8 cellular contexts compared by ENCODE assay signal in the genomic region with DNA sequence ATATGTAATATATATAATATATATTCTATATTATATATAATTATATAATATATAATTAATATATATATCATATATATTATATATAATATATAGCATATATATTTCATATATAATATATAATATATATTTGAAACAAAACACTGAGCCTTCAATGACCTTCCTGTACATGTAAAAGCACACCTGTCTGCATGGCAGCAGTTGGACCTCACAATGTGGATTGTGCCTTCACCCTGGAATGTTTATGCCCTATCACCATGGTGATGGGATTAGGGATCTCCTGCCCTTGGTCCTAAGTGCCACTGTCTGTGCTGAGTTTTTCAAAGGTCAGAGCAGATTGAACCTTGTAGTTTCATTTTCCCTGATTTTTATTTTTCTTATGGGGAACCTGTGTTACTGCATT.
DNase-seq lines count a peak whose midpoint lies in the region; ATAC-seq and TF ChIP-seq lines count a peak whose summit lies in the region.
"Not testable (repeated sequence)": the region's sequence is repeated elsewhere in the genome, so short reads cannot be mapped to it uniquely, and the experiment has no call there.

No MANE protein-coding gene starts in this region.

- POLR2A ChIA-PET in WTC11 (lab: Charles Lee): not testable (repeated sequence)

- H3K27ac ChIP-seq in upper lobe of left lung: not testable (repeated sequence)

- H3K36me3 ChIP-seq in upper lobe of left lung: not testable (repeated sequence)

- H3K4me1 ChIP-seq in upper lobe of left lung: not testable (repeated sequence)

- H3K36me3 Mint-ChIP-seq in WTC11: peaks cover 38% of the 10 kb centered on the region

- ATAC-seq in GM19025 (IDR thresholded peaks at IDR 0.05; ENCODE audit: low read depth, unreplicated experiment) (peak; percentile 23), GM21619 (IDR thresholded peaks at IDR 0.05; ENCODE audit: unreplicated experiment) (peak; percentile 29), HG03280 (IDR thresholded peaks at IDR 0.05; ENCODE audit: unreplicated experiment) (peak; percentile 25), Right ventricle myocardium inferior (peak; percentile 56), left lobe of liver (peak; percentile 53), sciatic nerve (peak; percentile 48), upper lobe of left lung (ENCODE audit: low FRiP score in 2 of 2) (peak; percentile 50 to 73)
- not testable (repeated sequence) for ATAC-seq in WTC11

- not testable (repeated sequence) for TF ChIP-seq POLR2A in upper lobe of left lung (IDR thresholded peaks at IDR 0.05)

- not testable (repeated sequence) for H3K4me1 Mint-ChIP-seq in WTC11

- H3K4me3 ChIP-seq in upper lobe of left lung: not testable (repeated sequence)

- not testable (repeated sequence) for H3K27ac Mint-ChIP-seq in WTC11

- H3K4me3 Mint-ChIP-seq in WTC11: not testable (repeated sequence)

- not testable (repeated sequence) for TF ChIP-seq CTCF in WTC11 (IDR thresholded peaks at IDR 0.05); upper lobe of left lung (IDR thresholded peaks at IDR 0.05)

- H3K27me3 Mint-ChIP-seq in WTC11 (ENCODE audit: low read depth): not testable (repeated sequence)

- TF ChIP-seq EP300 in upper lobe of left lung (IDR thresholded peaks at IDR 0.05): not testable (repeated sequence)

- H3K9me3 Mint-ChIP-seq in WTC11: peaks cover 34% of the 10 kb centered on the region

- not testable (repeated sequence) for H3K9me3 ChIP-seq in upper lobe of left lung

- CTCF ChIA-PET in WTC11 (lab: Charles Lee): not testable (repeated sequence)

- not testable (repeated sequence) for DNase-seq in WTC11 (ENCODE audit: low spot score); Right ventricle myocardium inferior (ENCODE audit: missing footprints); left lobe of liver (ENCODE audit: low spot score); sciatic nerve (ENCODE audit: low spot score); upper lobe of left lung

- H3K27me3 ChIP-seq in upper lobe of left lung: not testable (repeated sequence)

- intact Hi-C loops in Right ventricle myocardium inferior (cut with DNase I); sciatic nerve (cut with DNase I): not testable (repeated sequence)

TF ChIP-seq in WTC11, 78 proteins besides CTCF, POLR2A, EP300 and RAD21:
- peak; percentile 58; the same call in 1 of the 2 replicates for TF ChIP-seq HMGA2 (CRISPR knock-in tag; IDR thresholded peaks at IDR 0.05)
